Comparison of ENCODE assay signal across 24 cellular contexts in genomic region chr1:95098196-95098595, GRCh38. TPM values are rescaled to one million over a fixed set of nuclear protein-coding genes. Genes with fewer than 3 reads are reported as not detected.
DNase-seq lines count a peak whose midpoint lies in the region; ATAC-seq, FAIRE-seq and TF ChIP-seq lines count a peak whose summit lies in the region.
"Had no signal": no experiment of that assay in that cellular context is flagged by ENCODE, and none has a peak within 500 bp of the region (broad histone marks: within the 10 kb centered on the region; RNA-seq: fewer than 3 reads in every experiment).

No MANE protein-coding gene starts in this region.

- no peaks in the 10 kb centered on the region for H3K36me3 Mint-ChIP-seq in astrocyte (ENCODE audit: low read depth, unreplicated experiment)
- no peaks in the 10 kb centered on the region for H3K36me3 Mint-ChIP-seq in natural killer cell
- H3K36me3 Mint-ChIP-seq: CD14-positive monocyte; naive thymus-derived CD4-positive, alpha-beta T cell had no signal

- H3K36me3 ChIP-seq in MG63 (no peaks in the 10 kb centered on the region), astrocyte (ENCODE audit: insufficient read depth, low read length) (no peaks in the 10 kb centered on the region), mucosa of descending colon (ENCODE audit: low read depth) (no peaks in the 10 kb centered on the region), pancreas (no peaks in the 10 kb centered on the region)
- H3K36me3 ChIP-seq: adrenal gland, gastrocnemius medialis, suprapubic skin had no signal

- H3K4me3 Mint-ChIP-seq in astrocyte (ENCODE audit: unreplicated experiment): no peak overlapping the region
- H3K4me3 Mint-ChIP-seq in natural killer cell: no peak overlapping the region
- H3K4me3 Mint-ChIP-seq: naive thymus-derived CD4-positive, alpha-beta T cell had no signal

- H3K9me3 Mint-ChIP-seq in astrocyte (ENCODE audit: unreplicated experiment) (no peaks in the 10 kb centered on the region), natural killer cell (no peaks in the 10 kb centered on the region)
- H3K9me3 Mint-ChIP-seq: naive thymus-derived CD4-positive, alpha-beta T cell had no signal

- H4K20me1 ChIP-seq in astrocyte (ENCODE audit: insufficient read depth, low read length): no peaks in the 10 kb centered on the region

- intact Hi-C loops in mucosa of descending colon (cut with DNase I, micrococcal nuclease): no loop called here
- intact Hi-C loops in natural killer cell (cut with micrococcal nuclease): no loop called here
- intact Hi-C loops in pancreas (cut with DNase I): no loop called here

- H3K4me1 ChIP-seq in astrocyte (ENCODE audit: insufficient read depth, low read length) (no peaks in the 10 kb centered on the region), mucosa of descending colon (ENCODE audit: low read depth) (peaks cover 7% of the 10 kb centered on the region), pancreas (no peaks in the 10 kb centered on the region)
- H3K4me1 ChIP-seq: gastrocnemius medialis, parathyroid adenoma, suprapubic skin had no signal

- H3K9me3 ChIP-seq in MG63 (no peaks in the 10 kb centered on the region), astrocyte (ENCODE audit: insufficient read depth, low read depth, low read length) (no peaks in the 10 kb centered on the region), mucosa of descending colon (no peaks in the 10 kb centered on the region), pancreas (no peaks in the 10 kb centered on the region)
- H3K9me3 ChIP-seq: adrenal gland, gastrocnemius medialis, suprapubic skin had no signal

- peaks cover 4% of the 10 kb centered on the region for H3K4me1 Mint-ChIP-seq in astrocyte (ENCODE audit: low read depth, unreplicated experiment)
- no peaks in the 10 kb centered on the region for H3K4me1 Mint-ChIP-seq in natural killer cell
- H3K4me1 Mint-ChIP-seq: naive thymus-derived CD4-positive, alpha-beta T cell had no signal

- H3K27me3 Mint-ChIP-seq in astrocyte (ENCODE audit: low read depth, unreplicated experiment) (no peaks in the 10 kb centered on the region), natural killer cell (ENCODE audit: low read depth in 2 of 2) (peaks cover 5 to 6% of the 10 kb centered on the region in 2 donors)

- no peak overlapping the region for H3K4me2 ChIP-seq in astrocyte (ENCODE audit: low read length)

- H3K27ac Mint-ChIP-seq in astrocyte (ENCODE audit: unreplicated experiment) (no peak overlapping the region), natural killer cell (no peak overlapping the region)

- FAIRE-seq in astrocyte (lab: Jason Lieb, UNC) (no peak), pancreas (lab: Jason Lieb, UNC) (no peak)
- FAIRE-seq: G401.6 had no signal

- ATAC-seq in mucosa of descending colon (peak; percentile 63), natural killer cell (no peak), pancreas (no peak)
- ATAC-seq: gastrocnemius medialis; naive thymus-derived CD4-positive, alpha-beta T cell; Right ventricle myocardium inferior; sciatic nerve had no signal

- H3K4me3 ChIP-seq in MG63: no peak overlapping the region
- H3K4me3 ChIP-seq in astrocyte (ENCODE audit: insufficient read depth, low read depth, low read length): no peak overlapping the region
- no peak overlapping the region for H3K4me3 ChIP-seq in mucosa of descending colon
- no peak overlapping the region for H3K4me3 ChIP-seq in coronary artery
- H3K4me3 ChIP-seq in pancreas: no peak overlapping the region
- H3K4me3 ChIP-seq: adrenal gland, gastrocnemius medialis, suprapubic skin had no signal

- H3K27me3 ChIP-seq in MG63: peaks cover 2% of the 10 kb centered on the region; the same call in 1 of the 2 replicates
- H3K27me3 ChIP-seq in astrocyte (ENCODE audit: insufficient read depth, low read length): peaks cover 8% of the 10 kb centered on the region
- no peaks in the 10 kb centered on the region for H3K27me3 ChIP-seq in pancreas
- H3K27me3 ChIP-seq: adrenal gland, gastrocnemius medialis, suprapubic skin had no signal

- peak; percentile 15 for DNase-seq in AG20443 (ENCODE audit: low spot score)
- DNase-seq in MG63: peak; percentile 22
- DNase-seq in astrocyte (ENCODE audit: low read depth): peak; percentile 45
- DNase-seq in mucosa of descending colon: no peak
- DNase-seq in DMS114 treated with DMSO at 0.1 percent for 48 hours (lab: John Stamatoyannopoulos, UW; ENCODE audit: unreplicated experiment): no peak
- no peak for DNase-seq in coronary artery (ENCODE audit: low spot score)
- DNase-seq in natural killer cell: no peak
- DNase-seq in pancreas: no peak
- DNase-seq: activated gamma-delta T cell; adrenal gland; gastrocnemius medialis; KG1; naive thymus-derived CD4-positive, alpha-beta T cell; NCI-H2107; NCI-H510A treated with DMSO at 0.1 percent for 48 hours; T-helper 1 cell had no signal

- H3K27ac ChIP-seq in astrocyte (ENCODE audit: low read depth, low read length) (no peak overlapping the region), coronary artery (no peak overlapping the region), pancreas (no peak overlapping the region)
- H3K27ac ChIP-seq: adrenal gland, epithelial cell of prostate, gastrocnemius medialis, parathyroid adenoma, suprapubic skin had no signal

- H3K9ac ChIP-seq in astrocyte (ENCODE audit: low read length): no peak overlapping the region
- H3K9ac ChIP-seq: parathyroid adenoma had no signal

- H2AFZ ChIP-seq in astrocyte (ENCODE audit: low read depth, low read length): no peak overlapping the region
- H2AFZ ChIP-seq: parathyroid adenoma had no signal

- H3K79me2 ChIP-seq in astrocyte (ENCODE audit: insufficient read depth, low read length): no peaks in the 10 kb centered on the region
- H3K79me2 ChIP-seq: parathyroid adenoma had no signal

- TF ChIP-seq CTCF in astrocyte (IDR thresholded peaks at IDR 0.05; ENCODE audit: insufficient read depth, low read depth, low read length) (no peak), mucosa of descending colon (IDR thresholded peaks at IDR 0.05) (no peak), coronary artery (IDR thresholded peaks at IDR 0.05) (no peak), natural killer cell (IDR thresholded peaks at IDR 0.05) (no peak), pancreas (IDR thresholded peaks at IDR 0.05) (no peak)

- WGBS in pancreas, 2 donors: 83% methylated on average over 4 of the region's 4 CpGs

RNA-seq across cellular contexts. Expression of gene TLCD4, which starts 19.0 kb away (rescaled TPM):
- total RNA-seq in MG63 (2014; rRNA removed; shearing (Covaris generic); ENCODE audit: low replicate concordance): 1.1 and 2.9 TPM in 2 replicates
- total RNA-seq in astrocyte: 0.99 and 1.8 TPM in 2 replicates
- total RNA-seq in mucosa of descending colon: 10 to 100 TPM; 53.4 to 77.3 (median 55.1) TPM
- under 1 TPM in 2 of 3 donors, not detected in 1; 0.49 to 0.60 TPM for total RNA-seq in natural killer cell
- total RNA-seq in pancreas: 10 to 100 TPM; 12.3 to 19.5 (median 14.2) TPM
- polyA plus RNA-seq in pancreas: 1 to 10 TPM; 2.1 to 4.5 TPM
- total RNA-seq: naive thymus-derived CD4-positive, alpha-beta T cell; OCI-LY7 had no signal
- polyA plus RNA-seq: CD14-positive monocyte; naive thymus-derived CD4-positive, alpha-beta T cell had no signal

RNA-seq across cellular contexts. Expression of gene ALG14, which starts 25.4 kb away (rescaled TPM):
- total RNA-seq in MG63 (2014; rRNA removed; shearing (Covaris generic); ENCODE audit: low replicate concordance): 3.2 and 4.4 TPM in 2 replicates
- total RNA-seq in astrocyte (6.9 and 8.1 TPM in 2 replicates), mucosa of descending colon (10 to 100 TPM in 2 of 3 donors, 1 to 10 TPM in 1; 5.9 to 16.8 (median 11.4) TPM), natural killer cell (1 to 10 TPM in 2 of 3 donors, under 1 TPM in 1; 0.48 to 2.3 (median 1.1) TPM), pancreas (1 to 10 TPM; 4.3 to 6.2 (median 5.7) TPM)
- polyA plus RNA-seq in pancreas: 1 to 10 TPM; 1.1 to 1.3 TPM

Comparison
In these comparisons a context has a peak if more than half of its experiments do, and no peak if none do; other contexts are left out.
1. DNase-seq: peak in AG20443 (single experiment), MG63 (single experiment) and astrocyte (single experiment); none in mucosa of descending colon (0 of 3), DMS114 treated with DMSO at 0.1 percent for 48 hours (single experiment), coronary artery (single experiment), natural killer cell (single experiment) and pancreas (0 of 6).